In the genomic region with DNA sequence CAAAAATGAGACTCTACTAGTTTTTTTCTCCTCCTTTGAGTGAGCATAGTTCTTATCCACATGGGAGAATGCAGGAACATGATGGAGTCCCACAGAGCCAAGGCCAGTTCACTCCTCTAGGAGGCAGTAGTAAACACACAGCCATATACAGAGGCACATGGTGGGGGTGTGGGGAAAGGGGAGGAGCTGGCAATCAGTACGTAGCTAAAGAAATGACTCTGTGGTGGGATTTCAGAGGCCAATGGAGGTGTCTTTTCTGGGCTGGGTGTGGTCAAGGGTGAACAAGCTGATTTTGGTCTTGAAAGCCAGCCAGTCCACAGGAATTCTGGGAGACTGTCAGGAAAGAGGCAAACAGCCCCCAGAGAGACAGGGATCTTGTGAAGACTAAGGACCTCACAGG, we compare ENCODE assay signal across 8 cellular contexts. TPM values are rescaled to one million over a fixed set of nuclear protein-coding genes. Genes with fewer than 3 reads are reported as not detected.
A peak's percentile ranks its signal among the peaks of the same experiment; 100 is the strongest.
DNase-seq lines count a peak whose midpoint lies in the region; ATAC-seq and TF ChIP-seq lines count a peak whose summit lies in the region.

No MANE protein-coding gene starts in this region.

- no peaks in the 10 kb centered on the region for H4K20me1 ChIP-seq in PC-3 (ENCODE audit: low read length)

- POLR2A ChIA-PET in PC-3 (lab: Charles Lee; ENCODE audit: unreplicated experiment) = no interaction called here

- H3K27me3 ChIP-seq in PC-3 (ENCODE audit: low read length) = no peaks in the 10 kb centered on the region

- no peaks in the 10 kb centered on the region for H3F3A ChIP-seq in PC-3 (ENCODE audit: low read length, unreplicated experiment)

- intact Hi-C loops in PC-3 (cut with micrococcal nuclease) = no loop called here

- H3K4me2 ChIP-seq in PC-3 (ENCODE audit: low read length) = no peak overlapping the region

- H3K9ac ChIP-seq in PC-3 (ENCODE audit: low read length) = no peak overlapping the region

- no TSS peak for BruUV-seq in PC-3 (replicated peaks; lab: Mats Ljungman, UMichigan)

- H3K27me3 Mint-ChIP-seq in activated T-cell treated with anti-CD3 and anti-CD28 coated beads, Interleukin-2, amount 50 U/mL, for 24 hours = no peaks in the 10 kb centered on the region
- H3K27me3 Mint-ChIP-seq in glutamatergic neuron (ENCODE audit: unreplicated experiment) = no peaks in the 10 kb centered on the region

- no peaks in the 10 kb centered on the region for H3K36me3 ChIP-seq in PC-3 (ENCODE audit: low read depth, low read length)

- no peaks in the 10 kb centered on the region for H3K9me2 ChIP-seq in PC-3 (replicated peaks; ENCODE audit: low read length)

- H3K4me3 Mint-ChIP-seq in activated T-cell treated with anti-CD3 and anti-CD28 coated beads, Interleukin-2, amount 50 U/mL, for 24 hours = no peak overlapping the region
- H3K4me3 Mint-ChIP-seq in glutamatergic neuron (ENCODE audit: unreplicated experiment) = no peak overlapping the region

- H3K9me3 Mint-ChIP-seq in activated T-cell treated with anti-CD3 and anti-CD28 coated beads, Interleukin-2, amount 50 U/mL, for 24 hours = no peaks in the 10 kb centered on the region
- H3K9me3 Mint-ChIP-seq in glutamatergic neuron (ENCODE audit: unreplicated experiment) = peaks cover 2% of the 10 kb centered on the region

- no peaks in the 10 kb centered on the region for H3K36me3 Mint-ChIP-seq in activated T-cell treated with anti-CD3 and anti-CD28 coated beads, Interleukin-2, amount 50 U/mL, for 24 hours (ENCODE audit: low read depth)
- no peaks in the 10 kb centered on the region for H3K36me3 Mint-ChIP-seq in glutamatergic neuron (ENCODE audit: unreplicated experiment)

- no peak overlapping the region for H3K27ac ChIP-seq in PC-3 (ENCODE audit: low read length)

- H3K27ac Mint-ChIP-seq in activated T-cell treated with anti-CD3 and anti-CD28 coated beads, Interleukin-2, amount 50 U/mL, for 24 hours = no peak overlapping the region
- no peak overlapping the region for H3K27ac Mint-ChIP-seq in glutamatergic neuron (ENCODE audit: unreplicated experiment)

- H2AFZ ChIP-seq in PC-3 (ENCODE audit: low read length) = peak overlapping the region; percentile 42

- DNase-seq in EL = peak; percentile 69
- DNase-seq in PC-3 = peak; percentile 64
- peak; percentile 68 for DNase-seq in activated T-cell treated with anti-CD3 and anti-CD28 coated beads, Interleukin-2, amount 50 U/mL, for 24 hours
- DNase-seq in glutamatergic neuron = peak; percentile 55
- DNase-seq in stimulated activated CD4-positive, alpha-beta T cell treated with anti-CD3 and anti-CD28 coated beads, Interleukin-2, amount 100 ng/mL, for 48 hours = peak; percentile 50 to 56
- DNase-seq in NCI-H1105 treated with DMSO at 0.1 percent for 48 hours (lab: John Stamatoyannopoulos, UW) = no peak

- TF ChIP-seq CTCF in PC-3 (conservative IDR thresholded peaks at IDR 0.05; ENCODE audit: low read depth, low read length) = peak; percentile 64
- TF ChIP-seq CTCF in glutamatergic neuron (IDR thresholded peaks at IDR 0.05; ENCODE audit: partially characterized antibody, unreplicated experiment) = no peak

- H3K4me1 ChIP-seq in PC-3 (ENCODE audit: insufficient read depth, low read length) = no peaks in the 10 kb centered on the region

- CTCF ChIA-PET in PC-3 (lab: Charles Lee) = interaction anchor here (1.4 kb wide), 1 partner anchor 30 kb away, joined by 3 read pairs; no protein-coding TSS in a partner anchor

- H3K9me3 ChIP-seq in PC-3 (ENCODE audit: low read length) = no peaks in the 10 kb centered on the region

- H3K4me3 ChIP-seq in PC-3 (ENCODE audit: low read length) = no peak overlapping the region

- ATAC-seq in HG03097 (IDR thresholded peaks at IDR 0.05; ENCODE audit: low FRiP score, unreplicated experiment) (peak; percentile 69), PC-3 (peak; percentile 49), HG02884 (IDR thresholded peaks at IDR 0.05; ENCODE audit: unreplicated experiment) (no peak)

- H3K79me2 ChIP-seq in PC-3 (ENCODE audit: low read length) = no peaks in the 10 kb centered on the region

- peaks cover 10% of the 10 kb centered on the region for H3K4me1 Mint-ChIP-seq in activated T-cell treated with anti-CD3 and anti-CD28 coated beads, Interleukin-2, amount 50 U/mL, for 24 hours (ENCODE audit: low read depth)
- peaks cover 2% of the 10 kb centered on the region for H3K4me1 Mint-ChIP-seq in glutamatergic neuron (ENCODE audit: low read depth, unreplicated experiment)

RNA-seq across cellular contexts. Expression of a gene that starts 6.6 kb away (rescaled TPM):
- 123 and 171 TPM in 2 replicates for total RNA-seq in PC-3 (2014; rRNA removed)
- 197 TPM for total RNA-seq in glutamatergic neuron (ENCODE audit: unreplicated experiment)
